10 cellular contexts compared by ENCODE assay signal in genomic region chr5:39177629-39177959, GRCh38. TPM values are rescaled to one million over a fixed set of nuclear protein-coding genes. Genes with fewer than 3 reads are reported as not detected.
A peak's percentile ranks its signal among the peaks of the same experiment; 100 is the strongest.
DNase-seq lines count a peak whose midpoint lies in the region; ATAC-seq and TF ChIP-seq lines count a peak whose summit lies in the region.
"Had no signal": no experiment of that assay in that cellular context is flagged by ENCODE, and none has a peak within 500 bp of the region (broad histone marks: within the 10 kb centered on the region; RNA-seq: fewer than 3 reads in every experiment).

No MANE protein-coding gene starts in this region.

- H3K36me3 Mint-ChIP-seq in activated naive CD4-positive, alpha-beta T cell treated with anti-CD3 and anti-CD28 coated beads, Interleukin-2, amount 10 ng/mL, durations not matched to agents 7 days and 5 days = peaks cover 66% of the 10 kb centered on the region
- H3K36me3 Mint-ChIP-seq in T-helper 2 cell treated with Interferon-gamma antibody and Interleukin-4, amounts not matched to agents 5 μg/mL and 100 μg/mL, for 36 hours (ENCODE audit: low read depth) = peaks cover 52% of the 10 kb centered on the region
- no peaks in the 10 kb centered on the region for H3K36me3 Mint-ChIP-seq in stimulated activated naive B cell treated with anti-CD40 and anti-IgM and Interleukin-4, amounts not matched to agents 10 μg/mL and 1 μg/mL and 100 μg/mL, for 72 hours

- peaks cover 14% of the 10 kb centered on the region for H3K9me3 Mint-ChIP-seq in activated naive CD4-positive, alpha-beta T cell treated with anti-CD3 and anti-CD28 coated beads, Interleukin-2, amount 10 ng/mL, durations not matched to agents 7 days and 5 days
- peaks cover 14% of the 10 kb centered on the region for H3K9me3 Mint-ChIP-seq in T-helper 2 cell treated with Interferon-gamma antibody and Interleukin-4, amounts not matched to agents 5 μg/mL and 100 μg/mL, for 36 hours
- H3K9me3 Mint-ChIP-seq in stimulated activated naive B cell treated with anti-CD40 and anti-IgM and Interleukin-4, amounts not matched to agents 10 μg/mL and 1 μg/mL and 100 μg/mL, for 72 hours = peaks cover 0 to 4% of the 10 kb centered on the region in 2 donors

- H3K27me3 ChIP-seq in adrenal gland (no peaks in the 10 kb centered on the region), SJCRH30 (0 out of 2 replicates have a peak, but pooled peaks cover 5% of the 10 kb centered on the region)

- TF ChIP-seq POLR2A in adrenal gland (IDR thresholded peaks at IDR 0.05) = no peak

- H3K9me3 ChIP-seq in adrenal gland (replicated peaks in 1 of 3) (no peaks in the 10 kb centered on the region), SJCRH30 (replicated peaks) (no peaks in the 10 kb centered on the region)

- H3K27ac Mint-ChIP-seq in activated naive CD4-positive, alpha-beta T cell treated with anti-CD3 and anti-CD28 coated beads, Interleukin-2, amount 10 ng/mL, durations not matched to agents 7 days and 5 days = peak overlapping the region; percentile 95
- peak overlapping the region; percentile 81 for H3K27ac Mint-ChIP-seq in T-helper 2 cell treated with Interferon-gamma antibody and Interleukin-4, amounts not matched to agents 5 μg/mL and 100 μg/mL, for 36 hours
- peak overlapping the region; percentile 53 for H3K27ac Mint-ChIP-seq in stimulated activated naive B cell treated with anti-CD40 and anti-IgM and Interleukin-4, amounts not matched to agents 10 μg/mL and 1 μg/mL and 100 μg/mL, for 72 hours

- H3K4me1 Mint-ChIP-seq in activated naive CD4-positive, alpha-beta T cell treated with anti-CD3 and anti-CD28 coated beads, Interleukin-2, amount 10 ng/mL, durations not matched to agents 7 days and 5 days = peaks cover 97% of the 10 kb centered on the region
- H3K4me1 Mint-ChIP-seq in T-helper 2 cell treated with Interferon-gamma antibody and Interleukin-4, amounts not matched to agents 5 μg/mL and 100 μg/mL, for 36 hours (ENCODE audit: low read depth) = peaks cover 90% of the 10 kb centered on the region
- H3K4me1 Mint-ChIP-seq in stimulated activated naive B cell treated with anti-CD40 and anti-IgM and Interleukin-4, amounts not matched to agents 10 μg/mL and 1 μg/mL and 100 μg/mL, for 72 hours = peaks cover 27 to 65% of the 10 kb centered on the region in 2 donors

- peak; percentile 61 for ATAC-seq in HG03103 (IDR thresholded peaks at IDR 0.05; ENCODE audit: low read depth, unreplicated experiment)
- ATAC-seq in stimulated activated naive B cell treated with anti-CD40 and anti-IgM and Interleukin-4, amounts not matched to agents 10 μg/mL and 1 μg/mL and 100 μg/mL, for 72 hours (replicated peaks) = peak; percentile 80 to 87

- H3K36me3 ChIP-seq in adrenal gland (replicated peaks in 1 of 2) = no peaks in the 10 kb centered on the region
- no peaks in the 10 kb centered on the region for H3K36me3 ChIP-seq in SJCRH30

- H3K4me1 ChIP-seq in adrenal gland (replicated peaks in 1 of 2) (peaks cover 8 to 15% of the 10 kb centered on the region in 2 donors), SJCRH30 (no peaks in the 10 kb centered on the region)

- H3K27ac ChIP-seq in adrenal gland = no peak overlapping the region
- H3K27ac ChIP-seq in SJCRH30 = no peak overlapping the region

- H3K4me3 Mint-ChIP-seq in activated naive CD4-positive, alpha-beta T cell treated with anti-CD3 and anti-CD28 coated beads, Interleukin-2, amount 10 ng/mL, durations not matched to agents 7 days and 5 days = peak overlapping the region; percentile 69
- H3K4me3 Mint-ChIP-seq in T-helper 2 cell treated with Interferon-gamma antibody and Interleukin-4, amounts not matched to agents 5 μg/mL and 100 μg/mL, for 36 hours = peak overlapping the region; percentile 65
- peak overlapping the region; percentile 52 to 60 for H3K4me3 Mint-ChIP-seq in stimulated activated naive B cell treated with anti-CD40 and anti-IgM and Interleukin-4, amounts not matched to agents 10 μg/mL and 1 μg/mL and 100 μg/mL, for 72 hours

- CTCF ChIA-PET in activated naive CD4-positive, alpha-beta T cell treated with anti-CD3 and anti-CD28 coated beads, Interleukin-2, amount 10 ng/mL, durations not matched to agents 7 days and 5 days (lab: Charles Lee) = interaction anchor here (0.6 to 8.0 kb wide), 8 partner anchors 10 to 106 kb away, joined by 3 to 45 read pairs (median 6); no protein-coding TSS in a partner anchor

- no peak for DNase-seq in activated naive CD4-positive, alpha-beta T cell treated with anti-CD3 and anti-CD28 coated beads, Interleukin-2, amount 10 ng/mL, durations not matched to agents 7 days and 5 days
- DNase-seq in activated naive CD4-positive, alpha-beta T cell (lab: John Stamatoyannopoulos, UW) = no peak
- no peak for DNase-seq in T-helper 2 cell treated with Interferon-gamma antibody and Interleukin-4, amounts not matched to agents 5 μg/mL and 100 μg/mL, for 36 hours (ENCODE audit: low spot score)
- no peak for DNase-seq in stimulated activated naive B cell treated with anti-CD40 and anti-IgM and Interleukin-4, amounts not matched to agents 10 μg/mL and 1 μg/mL and 100 μg/mL, for 72 hours
- no peak for DNase-seq in adrenal gland
- DNase-seq in SJCRH30 = no peak
- DNase-seq in DMS 273 (lab: John Stamatoyannopoulos, UW; ENCODE audit: unreplicated experiment) = no peak
- DNase-seq: mesenchymal stem cell had no signal

- intact Hi-C loops in adrenal gland (cut with DNase I) = no loop called here

- no peak for TF ChIP-seq CTCF in adrenal gland (IDR thresholded peaks at IDR 0.05)

- H3K4me3 ChIP-seq in adrenal gland = no peak overlapping the region
- H3K4me3 ChIP-seq in SJCRH30 = no peak overlapping the region

- no peaks in the 10 kb centered on the region for H3K27me3 Mint-ChIP-seq in activated naive CD4-positive, alpha-beta T cell treated with anti-CD3 and anti-CD28 coated beads, Interleukin-2, amount 10 ng/mL, durations not matched to agents 7 days and 5 days
- no peaks in the 10 kb centered on the region for H3K27me3 Mint-ChIP-seq in T-helper 2 cell treated with Interferon-gamma antibody and Interleukin-4, amounts not matched to agents 5 μg/mL and 100 μg/mL, for 36 hours (ENCODE audit: low read depth)
- no peaks in the 10 kb centered on the region for H3K27me3 Mint-ChIP-seq in stimulated activated naive B cell treated with anti-CD40 and anti-IgM and Interleukin-4, amounts not matched to agents 10 μg/mL and 1 μg/mL and 100 μg/mL, for 72 hours

- WGBS in adrenal gland, 4 donors = 68 to 80% (median 76%) methylated on average over 3 of the region's 3 CpGs

RNA-seq across cellular contexts. Expression of gene FYB1, which starts 41.8 kb away (rescaled TPM):
- 10 to 100 TPM in 7 of 8 donors, 1 to 10 TPM in 1; 5.1 to 29.8 (median 17.7) TPM for total RNA-seq in adrenal gland
- 1 to 10 TPM; 1.8 to 6.7 (median 5.8) TPM for polyA plus RNA-seq in adrenal gland
- 0.05 TPM in 1 of 2 replicates, not detected in the other for total RNA-seq in SJCRH30 (2014; rRNA removed; shearing (Covaris generic))
- total RNA-seq: dermis microvascular lymphatic vessel endothelial cell had no signal
